Comparison of ENCODE assay signal across 30 cellular contexts in genomic region chr7:149141893-149142292, GRCh38.
"Had no signal": no experiment of that assay in that cellular context is flagged by ENCODE, and none has a peak within 500 bp of the region (broad histone marks: within the 10 kb centered on the region; RNA-seq: fewer than 3 reads in every experiment).

No MANE protein-coding gene starts in this region.

- H3K27me3 Mint-ChIP-seq: activated CD4-positive, alpha-beta memory T cell treated with anti-CD3 and anti-CD28 coated beads, Interleukin-2, amount 10 ng/mL, durations not matched to agents 7 days and 5 days; activated CD4-positive, alpha-beta T cell treated with anti-CD3 and anti-CD28 coated beads, Interleukin-2, amount 10 ng/mL, durations not matched to agents 7 days and 5 days; activated naive CD8-positive, alpha-beta T cell; activated T-cell treated with anti-CD3 and anti-CD28 coated beads, Interleukin-2, amount 50 U/mL, for 24 hours; central memory CD8-positive, alpha-beta T cell; dendritic cell treated with granulocyte-macrophage colony-stimulating factor and Interleukin-4, amounts not matched to agents 40 ng/mL and 50 ng/mL, for 4 days; T-helper 17 cell had no signal

- H3K9me3 ChIP-seq: heart left ventricle had no signal

- H3K9me3 Mint-ChIP-seq: activated CD4-positive, alpha-beta memory T cell treated with anti-CD3 and anti-CD28 coated beads, Interleukin-2, amount 10 ng/mL, durations not matched to agents 7 days and 5 days; activated CD4-positive, alpha-beta T cell treated with anti-CD3 and anti-CD28 coated beads, Interleukin-2, amount 10 ng/mL, durations not matched to agents 7 days and 5 days; activated T-cell treated with anti-CD3 and anti-CD28 coated beads, Interleukin-2, amount 50 U/mL, for 24 hours; activated T-cell treated with anti-CD3 and anti-CD28 coated beads, Interleukin-2, amount 50 U/mL, for 72 hours; central memory CD8-positive, alpha-beta T cell; dendritic cell treated with granulocyte-macrophage colony-stimulating factor and Interleukin-4, amounts not matched to agents 40 ng/mL and 50 ng/mL, for 4 days; T-helper 2 cell treated with Interferon-gamma antibody and Interleukin-4, amounts not matched to agents 5 μg/mL and 100 μg/mL, for 36 hours had no signal

- DNase-seq: activated CD4-positive, alpha-beta memory T cell treated with anti-CD3 and anti-CD28 coated beads, Interleukin-2, amount 10 ng/mL, durations not matched to agents 7 days and 5 days; activated CD4-positive, alpha-beta T cell treated with anti-CD3 and anti-CD28 coated beads for 1 hour; activated CD4-positive, alpha-beta T cell treated with anti-CD3 and anti-CD28 coated beads for 4 hours; activated CD4-positive, alpha-beta T cell treated with anti-CD3 and anti-CD28 coated beads, Interleukin-2, amount 10 ng/mL, durations not matched to agents 7 days and 5 days; activated CD4-positive, alpha-beta T cell treated with anti-CD3 and anti-CD28 coated beads, Interleukin-2, amount 50 U/mL, for 4 hours; activated CD8-positive, alpha-beta memory T cell treated with anti-CD3 and anti-CD28 coated beads, Interleukin-2, amount 50 U/mL, for 48 hours; activated effector memory CD4-positive, alpha-beta T cell treated with Interleukin-2 at 50 U/mL for 16 hours; activated gamma-delta T cell treated with Interleukin-2 at 50 U/mL for 16 hours; activated naive CD4-positive, alpha-beta T cell treated with anti-CD3 and anti-CD28 coated beads, Interleukin-2, amount 50 U/mL, for 16 hours; activated naive CD4-positive, alpha-beta T cell treated with Interleukin-2 at 50 U/mL for 16 hours; activated T-cell treated with anti-CD3 and anti-CD28 coated beads for 4 hours; activated T-cell treated with anti-CD3 and anti-CD28 coated beads, Interleukin-2, amount 50 U/mL, for 24 hours; activated T-cell treated with anti-CD3 and anti-CD28 coated beads, Interleukin-2, amount 50 U/mL, for 72 hours; amniotic stem cell; anterior cingulate cortex; brain microvascular endothelial cell; dorsolateral prefrontal cortex; effector memory CD4-positive, alpha-beta T cell; endodermal cell; foreskin fibroblast; glutamatergic neuron; heart left ventricle; T-helper 17 cell; T1000 had no signal

- H3K27ac Mint-ChIP-seq: activated CD4-positive, alpha-beta memory T cell treated with anti-CD3 and anti-CD28 coated beads, Interleukin-2, amount 10 ng/mL, durations not matched to agents 7 days and 5 days; activated CD4-positive, alpha-beta T cell treated with anti-CD3 and anti-CD28 coated beads, Interleukin-2, amount 10 ng/mL, durations not matched to agents 7 days and 5 days; activated naive CD8-positive, alpha-beta T cell; activated T-cell treated with anti-CD3 and anti-CD28 coated beads, Interleukin-2, amount 50 U/mL, for 24 hours; activated T-cell treated with anti-CD3 and anti-CD28 coated beads, Interleukin-2, amount 50 U/mL, for 72 hours; dendritic cell treated with granulocyte-macrophage colony-stimulating factor and Interleukin-4, amounts not matched to agents 40 ng/mL and 50 ng/mL, for 4 days; endodermal cell; T-helper 17 cell; T-helper 2 cell treated with Interferon-gamma antibody and Interleukin-4, amounts not matched to agents 5 μg/mL and 100 μg/mL, for 36 hours had no signal

- H3K4me3 ChIP-seq: coronary artery, dorsolateral prefrontal cortex, heart left ventricle had no signal

- H3K36me3 ChIP-seq: brain microvascular endothelial cell had no signal

- ATAC-seq: activated T-cell treated with anti-CD3 and anti-CD28 coated beads, Interleukin-2, amount 50 U/mL, for 72 hours; esophagus mucosa; heart left ventricle; T-helper 17 cell had no signal

- H3K27ac ChIP-seq: brain microvascular endothelial cell, coronary artery, dorsolateral prefrontal cortex, heart left ventricle had no signal

- H3K4me3 Mint-ChIP-seq: activated CD4-positive, alpha-beta memory T cell treated with anti-CD3 and anti-CD28 coated beads, Interleukin-2, amount 10 ng/mL, durations not matched to agents 7 days and 5 days; activated CD4-positive, alpha-beta T cell treated with anti-CD3 and anti-CD28 coated beads, Interleukin-2, amount 10 ng/mL, durations not matched to agents 7 days and 5 days; activated naive CD8-positive, alpha-beta T cell; activated T-cell treated with anti-CD3 and anti-CD28 coated beads, Interleukin-2, amount 50 U/mL, for 24 hours; activated T-cell treated with anti-CD3 and anti-CD28 coated beads, Interleukin-2, amount 50 U/mL, for 72 hours; central memory CD8-positive, alpha-beta T cell; dendritic cell treated with granulocyte-macrophage colony-stimulating factor and Interleukin-4, amounts not matched to agents 40 ng/mL and 50 ng/mL, for 4 days; endodermal cell; T-helper 17 cell; T-helper 2 cell treated with Interferon-gamma antibody and Interleukin-4, amounts not matched to agents 5 μg/mL and 100 μg/mL, for 36 hours had no signal

- H3K27me3 ChIP-seq: brain microvascular endothelial cell, dorsolateral prefrontal cortex, heart left ventricle had no signal

- H3K36me3 Mint-ChIP-seq: activated naive CD8-positive, alpha-beta T cell had no signal
